8 cellular contexts compared by ENCODE assay signal in the genomic region with DNA sequence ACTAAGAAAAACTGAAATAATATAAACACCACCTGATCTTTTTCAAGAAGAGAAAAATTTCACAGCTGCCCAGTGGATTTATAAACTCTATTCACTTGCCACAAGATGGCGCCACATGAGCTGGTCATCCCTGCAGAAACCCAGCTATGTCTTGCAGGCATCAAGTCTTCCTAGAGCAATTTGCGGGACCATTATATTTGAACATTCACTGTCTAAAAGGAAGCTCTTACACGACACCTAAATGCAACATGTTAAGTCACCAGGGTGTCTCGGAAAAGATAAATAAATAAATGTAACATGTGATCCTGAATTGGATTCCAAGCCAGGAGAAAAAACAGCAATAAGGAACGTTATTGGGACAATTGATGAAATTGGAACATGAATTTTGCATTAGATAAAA. TPM values are rescaled to one million over a fixed set of nuclear protein-coding genes. Genes with fewer than 3 reads are reported as not detected.
DNase-seq lines count a peak whose midpoint lies in the region; ATAC-seq and TF ChIP-seq lines count a peak whose summit lies in the region.

No MANE protein-coding gene starts in this region.

- POLR2A ChIA-PET in T-cell (lab: Charles Lee) = interaction anchor here in 1 of 2 donors (0.7 kb wide), 1 partner anchor 1999 kb away, joined by 6 read pairs; no protein-coding TSS in a partner anchor

- H3K27me3 ChIP-seq in adipocyte (replicated peaks; ENCODE audit: control insufficient read depth, insufficient read depth, low read length) (no peaks in the 10 kb centered on the region), right atrium auricular region (no peaks in the 10 kb centered on the region), gastrocnemius medialis (no peaks in the 10 kb centered on the region)

- ATAC-seq in T-cell (replicated peaks in 1 of 4) (peak; percentile 58 to 69 (median 62)), gastrocnemius medialis (peak; percentile 85 to 89), HG03354 (IDR thresholded peaks at IDR 0.05; ENCODE audit: poor library complexity, severe bottlenecking, unreplicated experiment) (no peak), GM18870 (IDR thresholded peaks at IDR 0.05; ENCODE audit: unreplicated experiment) (no peak)

- peak; percentile 67 for DNase-seq in GM04504 (ENCODE audit: low read depth)
- DNase-seq in NCI-H146 (lab: John Stamatoyannopoulos, UW) = peak; percentile 82
- DNase-seq in T-cell = peak; percentile 35 to 76 (median 65)
- peak; percentile 95 for DNase-seq in adipocyte (ENCODE audit: low read depth)
- DNase-seq in right atrium auricular region (ENCODE audit: low spot score) = peak; percentile 78
- DNase-seq in gastrocnemius medialis = peak; percentile 64 to 66

- no peaks in the 10 kb centered on the region for H3K9me3 Mint-ChIP-seq in T-cell

- no peaks in the 10 kb centered on the region for H3K9me3 ChIP-seq in adipocyte (ENCODE audit: control insufficient read depth, low read length)
- H3K9me3 ChIP-seq in right atrium auricular region = no peaks in the 10 kb centered on the region
- H3K9me3 ChIP-seq in gastrocnemius medialis = no peaks in the 10 kb centered on the region

- H3K4me3 ChIP-seq in adipocyte (ENCODE audit: low read length) (no peak overlapping the region), right atrium auricular region (no peak overlapping the region), gastrocnemius medialis (no peak overlapping the region)

- H3K4me1 Mint-ChIP-seq in T-cell = peaks cover 0 to 3% (median 3%) of the 10 kb centered on the region in 3 donors

- no peaks in the 10 kb centered on the region for H3K36me3 ChIP-seq in adipocyte (ENCODE audit: control insufficient read depth, insufficient read depth, low read length, severe bottlenecking)
- no peaks in the 10 kb centered on the region for H3K36me3 ChIP-seq in right atrium auricular region
- no peaks in the 10 kb centered on the region for H3K36me3 ChIP-seq in gastrocnemius medialis

- H3K4me1 ChIP-seq in adipocyte (ENCODE audit: control insufficient read depth, insufficient read depth, low read length) (peaks cover 9% of the 10 kb centered on the region), right atrium auricular region (no peaks in the 10 kb centered on the region), gastrocnemius medialis (no peaks in the 10 kb centered on the region)

- intact Hi-C loops in gastrocnemius medialis (cut with DNase I; ENCODE audit: low total_unique reads) = loop anchor here (2.0 kb wide), 1 partner anchor 293 kb away; no protein-coding TSS in a partner anchor

- H3K4me3 Mint-ChIP-seq in T-cell = no peak overlapping the region

- TF ChIP-seq CTCF in right atrium auricular region (IDR thresholded peaks at IDR 0.05) (peak; percentile 41 to 80), gastrocnemius medialis (IDR thresholded peaks at IDR 0.05 in 4 of 5, conservative IDR thresholded peaks at IDR 0.05 in 1 of 5) (peak; percentile 52 to 80 (median 73))

- H3K36me3 Mint-ChIP-seq in T-cell = no peaks in the 10 kb centered on the region

- TF ChIP-seq POLR2A in gastrocnemius medialis (IDR thresholded peaks at IDR 0.05) = no peak

- H3K27me3 Mint-ChIP-seq in T-cell = no peaks in the 10 kb centered on the region

- CTCF ChIA-PET in T-cell (lab: Charles Lee) = interaction anchor here (0.5 to 1.7 kb wide), 30 partner anchors 9 to 1594 kb away, joined by 3 to 17 read pairs (median 3); a partner anchor contains a TSS

- H3K27ac Mint-ChIP-seq in T-cell = no peak overlapping the region

- H3K9ac ChIP-seq in adipocyte (ENCODE audit: low read length) = no peak overlapping the region

- in situ Hi-C loops in gastrocnemius medialis (cut with MboI; ENCODE audit: low sequenced_read_pairs in 4 of 4) = loop anchor here in 1 of 4 donors (10.0 kb wide), 1 partner anchor 329 kb away; no protein-coding TSS in a partner anchor

- H3K27ac ChIP-seq in right atrium auricular region (no peak overlapping the region), gastrocnemius medialis (no peak overlapping the region)

RNA-seq across cellular contexts. Expression of a gene that starts 20.3 kb away (rescaled TPM):
- total RNA-seq in T-cell = 100 to 1,000 TPM; 169 to 218 (median 172) TPM
- 10 to 100 TPM; 63.3 to 76.7 TPM for total RNA-seq in right atrium auricular region
- total RNA-seq in gastrocnemius medialis = 100 to 1,000 TPM in 2 of 4 donors, 10 to 100 TPM in 2; 88.0 to 387 (median 102) TPM

RNA-seq across cellular contexts. Expression of a gene that starts 42.8 kb away (rescaled TPM):
- 10 to 100 TPM; 12.4 to 14.8 (median 14.5) TPM for total RNA-seq in T-cell
- total RNA-seq in right atrium auricular region = 10 to 100 TPM; 58.2 to 88.2 TPM
- total RNA-seq in gastrocnemius medialis = 100 to 1,000 TPM; 178 to 287 (median 219) TPM

RNA-seq across cellular contexts. Expression of a gene that starts 43.1 kb away (rescaled TPM):
- 100 to 1,000 TPM in 3 of 5 donors, 10 to 100 TPM in 2; 71.0 to 120 (median 118) TPM for total RNA-seq in T-cell
- 100 to 1,000 TPM; 273 to 315 TPM for total RNA-seq in right atrium auricular region
- total RNA-seq in gastrocnemius medialis = 100 to 1,000 TPM; 136 to 198 (median 190) TPM

Comparison
In these comparisons a context has a peak if more than half of its experiments do, and no peak if none do; other contexts are left out.
1. ATAC-seq: peak in T-cell (4 of 4) and gastrocnemius medialis (2 of 2); none in HG03354 (single experiment) and GM18870 (single experiment).
2. Peak in every context shown above with its lines, with median percentiles within 50 percentile points of each other: DNase-seq.